8 cellular contexts compared by ENCODE assay signal in genomic region chr6:110039364-110039995, GRCh38.
DNase-seq lines count a peak whose midpoint lies in the region; ATAC-seq and TF ChIP-seq lines count a peak whose summit lies in the region.

No MANE protein-coding gene starts in this region.

- ATAC-seq in GM18505 (IDR thresholded peaks at IDR 0.05; ENCODE audit: unreplicated experiment) (peak; percentile 71), HG02981 (IDR thresholded peaks at IDR 0.05; ENCODE audit: unreplicated experiment) (peak; percentile 72)

- in situ Hi-C loops in astrocyte of the spinal cord (cut with HindIII; ENCODE audit: low sequenced_read_pairs), result no loop called here

- no peak overlapping the region for H3K27ac ChIP-seq in 22Rv1

- TF ChIP-seq CTCF in 22Rv1 (IDR thresholded peaks at IDR 0.05) (peak; percentile 90), astrocyte of the spinal cord (IDR thresholded peaks at IDR 0.05; ENCODE audit: low read depth, low read length) (peak; percentile 98), retinal pigment epithelial cell (conservative IDR thresholded peaks at IDR 0.05; ENCODE audit: low read depth, low read length) (peak; percentile 97)

- DNase-seq in NCI-H1930 (lab: John Stamatoyannopoulos, UW), result peak; percentile 75 to 80
- peak; percentile 53 for DNase-seq in T1000 (lab: John Stamatoyannopoulos, UW)
- DNase-seq in astrocyte of the spinal cord (ENCODE audit: low read depth, low spot score), result peak; percentile 91
- peak; percentile 69 to 81 for DNase-seq in hippocampal formation (lab: John Stamatoyannopoulos, UW)
- peak; percentile 54 for DNase-seq in retinal pigment epithelial cell (ENCODE audit: low read depth)

- H3K4me3 ChIP-seq in astrocyte of the spinal cord (ENCODE audit: low read depth, low read length) (peak overlapping the region; percentile 27), retinal pigment epithelial cell (ENCODE audit: low read length) (peak overlapping the region; percentile 40)

- no peak for TF ChIP-seq POLR2A in GM18505 (IDR thresholded peaks at IDR 0.05; ENCODE audit: borderline replicate concordance, extremely low read depth, insufficient read depth, insufficient read length)
